8 cellular contexts compared by ENCODE assay signal in genomic region chr20:32052090-32052791, GRCh38. TPM values are rescaled to one million over a fixed set of nuclear protein-coding genes. Genes with fewer than 3 reads are reported as not detected.
DNase-seq lines count a peak whose midpoint lies in the region; ATAC-seq and TF ChIP-seq lines count a peak whose summit lies in the region.

Gene HCK, plus strand, starts transcription at chr20:32052242.

- ATAC-seq in HG03521 (IDR thresholded peaks at IDR 0.05; ENCODE audit: unreplicated experiment) = no peak

- TF ChIP-seq CTCF in GM13976 (IDR thresholded peaks at IDR 0.05; ENCODE audit: borderline replicate concordance, control extremely low read depth, extremely low read depth, insufficient read depth, missing control alignments) (no peak), cardiac muscle cell (IDR thresholded peaks at IDR 0.05; ENCODE audit: low read depth, low read length) (no peak), ovary (IDR thresholded peaks at IDR 0.05) (no peak)

- no peak for TF ChIP-seq EP300 in ovary (IDR thresholded peaks at IDR 0.05)

- H3K27ac ChIP-seq in cardiac muscle cell (no peak within 1 kb of the TSS), rectal smooth muscle tissue (ENCODE audit: low read depth, low read length) (peak within 1 kb of the TSS; percentile 19), ovary (no peak within 1 kb of the TSS)

- in situ Hi-C loops in GM13976 (cut with MboI; ENCODE audit: low sequenced_read_pairs, unreplicated experiment) = no loop called here

- H3K9me3 ChIP-seq in cardiac muscle cell (ENCODE audit: low read depth) (no peaks in the 10 kb centered on the region), ovary (peaks cover 0 to 5% of the 10 kb centered on the region in 2 donors)

- no peak for TF ChIP-seq POLR2A in ovary (IDR thresholded peaks at IDR 0.05)

- H3K27me3 ChIP-seq in cardiac muscle cell (peaks cover 77% of the 10 kb centered on the region), rectal smooth muscle tissue (ENCODE audit: control insufficient read depth, insufficient read depth, low read length) (peaks cover 14% of the 10 kb centered on the region), ovary (no peaks in the 10 kb centered on the region)

- 1 to 2% (median 2%) methylated on average over 34 to 58 of the region's 58 CpGs for WGBS in ovary, 3 donors

- H3K4me1 ChIP-seq in cardiac muscle cell (ENCODE audit: low read depth) (peaks cover 2% of the 10 kb centered on the region), rectal smooth muscle tissue (ENCODE audit: control insufficient read depth, insufficient read depth, low read length) (no peaks in the 10 kb centered on the region), ovary (ENCODE audit: insufficient read depth) (no peaks in the 10 kb centered on the region)

- DNase-seq in GM13976 (ENCODE audit: low spot score) = peak; percentile 84
- DNase-seq in NOMO-1 treated with DMSO at 0.1 percent for 48 hours (lab: John Stamatoyannopoulos, UW; ENCODE audit: unreplicated experiment) = peak; percentile 53
- DNase-seq in cardiac muscle cell (ENCODE audit: low read depth in 1 of 2, low spot score in 1 of 2) = peak in 1 of 2 donors; percentile 21
- no peak for DNase-seq in ovary
- no peak for DNase-seq in NCI-H524 treated with DMSO at 0.1 percent for 48 hours (lab: John Stamatoyannopoulos, UW)
- DNase-seq in NCI-H1105 (lab: John Stamatoyannopoulos, UW) = no peak

- intact Hi-C loops in ovary (cut with DNase I) = no loop called here

- H3K36me3 ChIP-seq in cardiac muscle cell = no peaks in the 10 kb centered on the region
- H3K36me3 ChIP-seq in rectal smooth muscle tissue (ENCODE audit: control insufficient read depth, insufficient read depth, low read length) = no peaks in the 10 kb centered on the region
- no peaks in the 10 kb centered on the region for H3K36me3 ChIP-seq in ovary

- H3K9ac ChIP-seq in rectal smooth muscle tissue (ENCODE audit: low read length) = no peak within 1 kb of the TSS

- peak within 1 kb of the TSS; percentile 30 for H3K4me3 ChIP-seq in cardiac muscle cell
- H3K4me3 ChIP-seq in rectal smooth muscle tissue (ENCODE audit: low read length) = peak within 1 kb of the TSS; percentile 14
- H3K4me3 ChIP-seq in ovary = no peak within 1 kb of the TSS

RNA-seq across cellular contexts. Expression of gene HCK, which starts in this region (rescaled TPM):
- total RNA-seq in cardiac muscle cell = not detected in 2 replicates
- not detected in 2 replicates for polyA plus RNA-seq in cardiac muscle cell
- 10 to 100 TPM in 1 of 7 donors, 1 to 10 TPM in 6; 1.7 to 11.4 (median 3.3) TPM for total RNA-seq in ovary
- 1 to 10 TPM; 3.4 to 8.9 TPM for polyA plus RNA-seq in ovary

Comparison
In these comparisons a context has a peak if more than half of its experiments do, and no peak if none do; other contexts are left out.
1. DNase-seq: peak in GM13976 (single experiment) and NOMO-1 treated with DMSO at 0.1 percent for 48 hours (single experiment); none in ovary (0 of 5), NCI-H524 treated with DMSO at 0.1 percent for 48 hours (single experiment) and NCI-H1105 (single experiment).